8 cellular contexts compared by ENCODE assay signal in the genomic region with DNA sequence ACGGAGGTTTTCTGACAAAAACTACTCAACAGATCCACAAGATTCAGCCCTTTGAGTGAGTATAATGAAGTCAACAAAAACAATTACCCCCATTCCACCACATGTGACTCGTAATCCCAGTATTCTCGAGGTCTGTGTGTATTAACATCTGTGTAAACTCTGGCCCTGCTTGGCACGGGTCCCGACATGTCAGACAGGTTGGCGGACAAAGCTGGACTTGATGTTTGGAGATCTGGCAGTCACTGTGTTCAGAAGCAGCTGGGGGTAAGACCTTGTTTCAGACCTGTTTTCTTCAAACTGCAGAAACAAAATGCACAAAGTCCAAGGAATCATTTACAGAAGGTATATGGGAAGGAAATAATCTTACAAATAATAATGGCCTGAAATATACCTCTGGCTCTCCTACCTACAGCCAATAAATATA. TPM values are rescaled to one million over a fixed set of nuclear protein-coding genes. Genes with fewer than 3 reads are reported as not detected.
DNase-seq lines count a peak whose midpoint lies in the region; ATAC-seq and TF ChIP-seq lines count a peak whose summit lies in the region.
"Not testable (repeated sequence)": the region's sequence is repeated elsewhere in the genome, so short reads cannot be mapped to it uniquely, and the experiment has no call there.

No MANE protein-coding gene starts in this region.

- H3K36me3 ChIP-seq in SJSA1 (peaks cover 50% of the 10 kb centered on the region), psoas muscle (ENCODE audit: insufficient read depth in 1 of 2, low read depth in 1 of 2) (peaks cover 4 to 43% of the 10 kb centered on the region in 2 donors)

- not testable (repeated sequence) for TF ChIP-seq CTCF in AG10803 (conservative IDR thresholded peaks at IDR 0.05; ENCODE audit: low read length); HFFc6 (IDR thresholded peaks at IDR 0.05); choroid plexus epithelial cell (conservative IDR thresholded peaks at IDR 0.05; ENCODE audit: low read depth, low read length); foreskin keratinocyte (conservative IDR thresholded peaks at IDR 0.05); psoas muscle (IDR thresholded peaks at IDR 0.05)

- not testable (repeated sequence) for H3K27me3 ChIP-seq in SJSA1 (replicated peaks); foreskin keratinocyte; psoas muscle (ENCODE audit: insufficient read depth in 3 of 3, low read length in 2 of 3)

- not testable (repeated sequence) for H3K9me3 Mint-ChIP-seq in HFFc6; activated naive CD4-positive, alpha-beta T cell treated with anti-CD3 and anti-CD28 coated beads, Interleukin-2, amount 50 U/mL, for 24 hours

- H3K4me3 Mint-ChIP-seq in HFFc6; activated naive CD4-positive, alpha-beta T cell treated with anti-CD3 and anti-CD28 coated beads, Interleukin-2, amount 50 U/mL, for 24 hours: not testable (repeated sequence)

- ATAC-seq in foreskin keratinocyte (peak; percentile 55), left colon (peak; percentile 13), psoas muscle (peak in 3 of 4 donors; percentile 58 to 67 (median 66))

- H3K27ac Mint-ChIP-seq in HFFc6 = peak overlapping the region; percentile 15
- H3K27ac Mint-ChIP-seq in activated naive CD4-positive, alpha-beta T cell treated with anti-CD3 and anti-CD28 coated beads, Interleukin-2, amount 50 U/mL, for 24 hours = peak overlapping the region; percentile 41

- intact Hi-C loops in left colon (cut with DNase I, micrococcal nuclease); psoas muscle (cut with DNase I): not testable (repeated sequence)

- H3K36me3 Mint-ChIP-seq in HFFc6 (ENCODE audit: low read depth) = peaks cover 19% of the 10 kb centered on the region
- H3K36me3 Mint-ChIP-seq in activated naive CD4-positive, alpha-beta T cell treated with anti-CD3 and anti-CD28 coated beads, Interleukin-2, amount 50 U/mL, for 24 hours = not testable (repeated sequence)

- H3K4me3 ChIP-seq in AG10803 (ENCODE audit: low read length); SJSA1; choroid plexus epithelial cell (ENCODE audit: low read depth, low read length); psoas muscle: not testable (repeated sequence)

- H3K27ac ChIP-seq in SJSA1 = peak overlapping the region; percentile 41
- not testable (repeated sequence) for H3K27ac ChIP-seq in foreskin keratinocyte, psoas muscle

- DNase-seq in AG10803 (ENCODE audit: low read depth) = peak; percentile 18
- DNase-seq in HFFc6, foreskin keratinocyte, left colon, psoas muscle: not testable (repeated sequence)
- DNase-seq in SJSA1 (ENCODE audit: low read depth in 1 of 2, low spot score in 2 of 2) = peak in 1 of 2 experiments; percentile 13
- peak; percentile 31 for DNase-seq in choroid plexus epithelial cell (ENCODE audit: low read depth)

- H3K27me3 Mint-ChIP-seq in HFFc6 (ENCODE audit: insufficient read depth); activated naive CD4-positive, alpha-beta T cell treated with anti-CD3 and anti-CD28 coated beads, Interleukin-2, amount 50 U/mL, for 24 hours: not testable (repeated sequence)

- H3K4me1 ChIP-seq in SJSA1 (replicated peaks) = not testable (repeated sequence)
- H3K4me1 ChIP-seq in foreskin keratinocyte (peaks cover 10% of the 10 kb centered on the region), psoas muscle (peaks cover 24% of the 10 kb centered on the region)

- 13 to 33% (median 18%) methylated on average over 5 to 6 of the region's 6 CpGs for WGBS in psoas muscle, 3 donors

- H3K9me3 ChIP-seq in SJSA1 (replicated peaks); psoas muscle: not testable (repeated sequence)

- peaks cover 33% of the 10 kb centered on the region for H3K4me1 Mint-ChIP-seq in HFFc6 (ENCODE audit: low read depth)
- peaks cover 33% of the 10 kb centered on the region for H3K4me1 Mint-ChIP-seq in activated naive CD4-positive, alpha-beta T cell treated with anti-CD3 and anti-CD28 coated beads, Interleukin-2, amount 50 U/mL, for 24 hours

RNA-seq across cellular contexts. Expression of a gene that starts 35.2 kb away (rescaled TPM):
- 100 to 1,000 TPM; 124 to 150 (median 135) TPM for total RNA-seq in HFFc6 (2021; fragmentation: NEBNext Ultra II Directional; extraction: Animal tissue kit (Norgen Biotek cat#: 25700))
- 135 and 158 TPM in 2 replicates for total RNA-seq in SJSA1 (2014; rRNA removed; shearing (Covaris generic))
- total RNA-seq in foreskin keratinocyte (121 and 125 TPM in 2 replicates), left colon (100 to 1,000 TPM; 106 to 117 TPM), psoas muscle (100 to 1,000 TPM; 118 to 180 (median 140) TPM)
- polyA plus RNA-seq in foreskin keratinocyte (52.7 and 57.8 TPM in 2 replicates), psoas muscle (100 to 1,000 TPM in 1 of 3 donors, 10 to 100 TPM in 2; 43.9 to 122 (median 87.9) TPM)

RNA-seq across cellular contexts. Expression of a gene that starts 46.0 kb away (rescaled TPM):
- 10 to 100 TPM; 36.7 to 47.0 (median 42.1) TPM for total RNA-seq in HFFc6 (2021; fragmentation: NEBNext Ultra II Directional; extraction: Animal tissue kit (Norgen Biotek cat#: 25700))
- total RNA-seq in SJSA1 (2014; rRNA removed; shearing (Covaris generic)) = 19.5 and 20.1 TPM in 2 replicates
- total RNA-seq in foreskin keratinocyte (23.0 and 28.8 TPM in 2 replicates), left colon (10 to 100 TPM; 29.0 to 32.3 TPM), psoas muscle (10 to 100 TPM; 23.9 to 31.4 (median 29.3) TPM)
- polyA plus RNA-seq in foreskin keratinocyte (14.7 and 16.4 TPM in 2 replicates), psoas muscle (10 to 100 TPM; 16.6 to 29.2 (median 21.1) TPM)

Comparison
In these comparisons a context has a peak if more than half of its experiments do, and no peak if none do; other contexts are left out.
1. ATAC-seq: peak in every context shown above with its lines; median percentile 66 in psoas muscle; 55 in foreskin keratinocyte; 13 in left colon.